ENCODE assay signal across 16 cellular contexts in genomic region chr5:64972591-64972990, GRCh38.
"Had no signal": no experiment of that assay in that cellular context is flagged by ENCODE, and none has a peak within 500 bp of the region (broad histone marks: within the 10 kb centered on the region; RNA-seq: fewer than 3 reads in every experiment).

No MANE protein-coding gene starts in this region.

- H3K27me3 ChIP-seq: hepatocyte, left lung, tibial nerve had no signal

- ATAC-seq: effector memory CD8-positive, alpha-beta T cell; left lung; naive thymus-derived CD8-positive, alpha-beta T cell; stimulated activated memory B cell treated with anti-CD40 and anti-IgM and Interleukin-4, amounts not matched to agents 10 μg/mL and 1 μg/mL and 100 μg/mL, for 72 hours; T-cell had no signal

- DNase-seq: activated CD4-positive, CD25-positive, alpha-beta regulatory T cell treated with anti-CD3 and anti-CD28 coated beads, Interleukin-2, amount 50 U/mL, for 72 hours; activated naive CD4-positive, alpha-beta T cell; activated naive CD8-positive, alpha-beta T cell treated with anti-CD3 and anti-CD28 coated beads, Interleukin-2, amount 10 ng/mL, durations not matched to agents 7 days and 5 days; central memory CD4-positive, alpha-beta T cell; cortex of kidney; effector memory CD8-positive, alpha-beta T cell; left lung; naive thymus-derived CD8-positive, alpha-beta T cell; retina; stimulated activated CD4-positive, alpha-beta T cell treated with anti-CD3 and anti-CD28 coated beads, Interleukin-2, amount 100 ng/mL, for 48 hours; T-cell; T-helper 9 cell had no signal

- H3K4me3 ChIP-seq: hepatocyte, left lung, tibial nerve had no signal

- H3K27ac ChIP-seq: hepatocyte, parathyroid adenoma, tibial nerve had no signal

- H3K9me3 ChIP-seq: left lung, tibial nerve had no signal

- H3K4me1 ChIP-seq: left lung, parathyroid adenoma, tibial nerve had no signal
